23 cellular contexts compared by ENCODE assay signal in genomic region chr7:152886579-152887117, GRCh38.
"Had no signal": no experiment of that assay in that cellular context is flagged by ENCODE, and none has a peak within 500 bp of the region (broad histone marks: within the 10 kb centered on the region; RNA-seq: fewer than 3 reads in every experiment).

No MANE protein-coding gene starts in this region.

- H3K9me3 ChIP-seq: MG63 had no signal

- DNase-seq: Karpas-422, KG1, MG63, NCI-H1092, NCI-H1105 treated with DMSO at 0.1 percent for 48 hours, NCI-H1417 treated with DMSO at 0.1 percent for 48 hours, NCI-H146, NCI-H1694 treated with DMSO at 0.1 percent for 48 hours, NCI-H1930, NCI-H2081, NCI-H2107, NCI-H2171, NCI-H226, NCI-H446, NCI-H510A, NCI-H524 treated with DMSO at 0.1 percent for 48 hours, NCI-H69, NCI-H774, PC-3, SHP77, SK-N-SH had no signal

- H3K4me2 ChIP-seq: SK-N-SH had no signal

- H3K9ac ChIP-seq: SK-N-SH had no signal

- ATAC-seq: Panc1, PC-3 had no signal

- H3K4me3 ChIP-seq: MG63 had no signal

- H3K36me3 ChIP-seq: MG63 had no signal

- H3K27ac ChIP-seq: RWPE1 had no signal

- H3K27me3 ChIP-seq: MG63 had no signal
